In genomic region chr1:154557248-154557938, GRCh38 we compare ENCODE assay signal across 1 cellular context.
TF ChIP-seq lines count a peak whose summit lies in the region.

No MANE protein-coding gene starts in this region.

TF ChIP-seq in GM12878, 131 proteins besides CTCF, POLR2A, EP300 and RAD21:
- TF ChIP-seq ASH2L (IDR thresholded peaks at IDR 0.05; ENCODE audit: borderline replicate concordance, low read depth), result no peak
- 0 out of 2 replicates have a peak, but pooled peaks have one; percentile 35 for TF ChIP-seq HDGF (IDR thresholded peaks at IDR 0.05)
- TF ChIP-seq POLR2AphosphoS5 (IDR thresholded peaks at IDR 0.05; ENCODE audit: low read length), result peak; percentile 36; the same call in 1 of the 2 replicates
TF ChIP-seq in GM12878: peak in this region for 2.
